ENCODE assay signal across 8 cellular contexts in genomic region chr4:70687821-70688794, GRCh38.
DNase-seq lines count a peak whose midpoint lies in the region; ATAC-seq, FAIRE-seq and TF ChIP-seq lines count a peak whose summit lies in the region.

A gene with protein sequence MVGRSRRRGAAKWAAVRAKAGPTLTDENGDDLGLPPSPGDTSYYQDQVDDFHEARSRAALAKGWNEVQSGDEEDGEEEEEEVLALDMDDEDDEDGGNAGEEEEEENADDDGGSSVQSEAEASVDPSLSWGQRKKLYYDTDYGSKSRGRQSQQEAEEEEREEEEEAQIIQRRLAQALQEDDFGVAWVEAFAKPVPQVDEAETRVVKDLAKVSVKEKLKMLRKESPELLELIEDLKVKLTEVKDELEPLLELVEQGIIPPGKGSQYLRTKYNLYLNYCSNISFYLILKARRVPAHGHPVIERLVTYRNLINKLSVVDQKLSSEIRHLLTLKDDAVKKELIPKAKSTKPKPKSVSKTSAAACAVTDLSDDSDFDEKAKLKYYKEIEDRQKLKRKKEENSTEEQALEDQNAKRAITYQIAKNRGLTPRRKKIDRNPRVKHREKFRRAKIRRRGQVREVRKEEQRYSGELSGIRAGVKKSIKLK (plus strand): TSS chr4:70688532. CDS start chr4:70688678, 146 bp downstream.

- TF ChIP-seq POLR2A in GM18951 (IDR thresholded peaks at IDR 0.05; ENCODE audit: extremely low read depth, insufficient read depth, insufficient read length) = peak; percentile 86

- in situ Hi-C loops in GM18951 (cut with MboI; ENCODE audit: low sequenced_read_pairs, unreplicated experiment) = no loop called here

- peak; percentile 95 for ATAC-seq in HG03280 (IDR thresholded peaks at IDR 0.05; ENCODE audit: unreplicated experiment)

- FAIRE-seq in islet of Langerhans (lab: Jason Lieb, UNC) = peak; percentile 95

- peak; percentile 99 for TF ChIP-seq CTCF in AG09319 (IDR thresholded peaks at IDR 0.05; ENCODE audit: low read depth, low read length)

- DNase-seq in AG09319 (ENCODE audit: extremely low read depth, low read depth) (peak; percentile 98), NCI-H345 treated with DMSO at 0.1 percent for 48 hours (lab: John Stamatoyannopoulos, UW; ENCODE audit: unreplicated experiment) (peak; percentile 94), cerebellar cortex (ENCODE audit: low spot score) (peak; percentile 100)
- DNase-seq in activated CD4-positive, CD25-positive, alpha-beta regulatory T cell treated with anti-CD3 and anti-CD28 coated beads, Interleukin-2, amount 50 U/mL, for 16 hours (ENCODE audit: low read depth, low spot score) = peak; percentile 84
- DNase-seq in stimulated activated CD4-positive, alpha-beta T cell treated with anti-CD3 and anti-CD28 coated beads, Interleukin-12 subunit alpha, Interleukin-12 subunit beta, amount 100 ng/mL, for 48 hours (ENCODE audit: low read depth in 2 of 3, low spot score in 1 of 3) = peak; percentile 90 to 92 (median 91)

Comparison
In these comparisons a context has a peak if more than half of its experiments do, and no peak if none do; other contexts are left out.
1. Peak in every context shown above with its lines: DNase-seq and ATAC-seq.